1 cellular context compared by ENCODE assay signal in the genomic region with DNA sequence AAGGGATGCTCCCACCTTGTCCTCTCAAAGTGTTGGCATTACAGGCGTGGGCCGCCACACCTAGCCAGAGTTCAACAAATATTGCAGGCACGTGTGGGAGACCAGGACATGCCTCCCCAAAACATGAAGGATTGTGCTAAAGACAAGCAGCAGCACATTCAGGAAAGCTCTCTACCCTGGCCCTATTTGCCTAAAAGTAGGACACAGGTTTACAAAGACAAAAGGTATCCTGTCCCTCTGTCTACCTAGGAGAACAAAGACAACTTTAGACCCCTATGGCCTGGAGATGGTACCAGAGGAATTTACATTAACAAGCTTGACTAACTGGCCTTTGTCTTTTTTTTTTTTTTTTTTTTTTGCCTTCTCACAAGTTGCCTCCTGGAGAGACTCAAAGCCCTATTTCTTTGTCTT.
A peak's percentile ranks its signal among the peaks of the same experiment; 100 is the strongest.
TF ChIP-seq lines count a peak whose summit lies in the region.

No MANE protein-coding gene starts in this region.

TF ChIP-seq in GM23338, 12 proteins besides CTCF, POLR2A, EP300 and RAD21 (continued from another document):
- TF ChIP-seq, protein P1, sequence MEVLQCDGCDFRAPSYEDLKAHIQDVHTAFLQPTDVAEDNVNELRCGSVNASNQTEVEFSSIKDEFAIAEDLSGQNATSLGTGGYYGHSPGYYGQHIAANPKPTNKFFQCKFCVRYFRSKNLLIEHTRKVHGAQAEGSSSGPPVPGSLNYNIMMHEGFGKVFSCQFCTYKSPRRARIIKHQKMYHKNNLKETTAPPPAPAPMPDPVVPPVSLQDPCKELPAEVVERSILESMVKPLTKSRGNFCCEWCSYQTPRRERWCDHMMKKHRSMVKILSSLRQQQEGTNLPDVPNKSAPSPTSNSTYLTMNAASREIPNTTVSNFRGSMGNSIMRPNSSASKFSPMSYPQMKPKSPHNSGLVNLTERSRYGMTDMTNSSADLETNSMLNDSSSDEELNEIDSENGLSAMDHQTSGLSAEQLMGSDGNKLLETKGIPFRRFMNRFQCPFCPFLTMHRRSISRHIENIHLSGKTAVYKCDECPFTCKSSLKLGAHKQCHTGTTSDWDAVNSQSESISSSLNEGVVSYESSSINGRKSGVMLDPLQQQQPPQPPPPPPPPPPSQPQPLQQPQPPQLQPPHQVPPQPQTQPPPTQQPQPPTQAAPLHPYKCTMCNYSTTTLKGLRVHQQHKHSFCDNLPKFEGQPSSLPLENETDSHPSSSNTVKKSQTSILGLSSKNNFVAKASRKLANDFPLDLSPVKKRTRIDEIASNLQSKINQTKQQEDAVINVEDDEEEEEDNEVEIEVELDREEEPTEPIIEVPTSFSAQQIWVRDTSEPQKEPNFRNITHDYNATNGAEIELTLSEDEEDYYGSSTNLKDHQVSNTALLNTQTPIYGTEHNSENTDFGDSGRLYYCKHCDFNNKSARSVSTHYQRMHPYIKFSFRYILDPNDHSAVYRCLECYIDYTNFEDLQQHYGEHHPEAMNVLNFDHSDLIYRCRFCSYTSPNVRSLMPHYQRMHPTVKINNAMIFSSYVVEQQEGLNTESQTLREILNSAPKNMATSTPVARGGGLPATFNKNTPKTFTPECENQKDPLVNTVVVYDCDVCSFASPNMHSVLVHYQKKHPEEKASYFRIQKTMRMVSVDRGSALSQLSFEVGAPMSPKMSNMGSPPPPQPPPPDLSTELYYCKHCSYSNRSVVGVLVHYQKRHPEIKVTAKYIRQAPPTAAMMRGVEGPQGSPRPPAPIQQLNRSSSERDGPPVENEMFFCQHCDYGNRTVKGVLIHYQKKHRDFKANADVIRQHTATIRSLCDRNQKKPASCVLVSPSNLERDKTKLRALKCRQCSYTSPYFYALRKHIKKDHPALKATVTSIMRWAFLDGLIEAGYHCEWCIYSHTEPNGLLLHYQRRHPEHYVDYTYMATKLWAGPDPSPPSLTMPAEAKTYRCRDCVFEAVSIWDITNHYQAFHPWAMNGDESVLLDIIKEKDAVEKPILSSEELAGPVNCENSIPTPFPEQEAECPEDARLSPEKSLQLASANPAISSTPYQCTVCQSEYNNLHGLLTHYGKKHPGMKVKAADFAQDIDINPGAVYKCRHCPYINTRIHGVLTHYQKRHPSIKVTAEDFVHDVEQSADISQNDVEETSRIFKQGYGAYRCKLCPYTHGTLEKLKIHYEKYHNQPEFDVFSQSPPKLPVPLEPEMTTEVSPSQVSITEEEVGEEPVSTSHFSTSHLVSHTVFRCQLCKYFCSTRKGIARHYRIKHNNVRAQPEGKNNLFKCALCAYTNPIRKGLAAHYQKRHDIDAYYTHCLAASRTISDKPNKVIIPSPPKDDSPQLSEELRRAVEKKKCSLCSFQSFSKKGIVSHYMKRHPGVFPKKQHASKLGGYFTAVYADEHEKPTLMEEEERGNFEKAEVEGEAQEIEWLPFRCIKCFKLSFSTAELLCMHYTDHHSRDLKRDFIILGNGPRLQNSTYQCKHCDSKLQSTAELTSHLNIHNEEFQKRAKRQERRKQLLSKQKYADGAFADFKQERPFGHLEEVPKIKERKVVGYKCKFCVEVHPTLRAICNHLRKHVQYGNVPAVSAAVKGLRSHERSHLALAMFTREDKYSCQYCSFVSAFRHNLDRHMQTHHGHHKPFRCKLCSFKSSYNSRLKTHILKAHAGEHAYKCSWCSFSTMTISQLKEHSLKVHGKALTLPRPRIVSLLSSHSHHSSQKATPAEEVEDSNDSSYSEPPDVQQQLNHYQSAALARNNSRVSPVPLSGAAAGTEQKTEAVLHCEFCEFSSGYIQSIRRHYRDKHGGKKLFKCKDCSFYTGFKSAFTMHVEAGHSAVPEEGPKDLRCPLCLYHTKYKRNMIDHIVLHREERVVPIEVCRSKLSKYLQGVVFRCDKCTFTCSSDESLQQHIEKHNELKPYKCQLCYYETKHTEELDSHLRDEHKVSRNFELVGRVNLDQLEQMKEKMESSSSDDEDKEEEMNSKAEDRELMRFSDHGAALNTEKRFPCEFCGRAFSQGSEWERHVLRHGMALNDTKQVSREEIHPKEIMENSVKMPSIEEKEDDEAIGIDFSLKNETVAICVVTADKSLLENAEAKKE (CRISPR knock-in tag; IDR thresholded peaks at IDR 0.05), result peak; percentile 51; the same call in 1 of the 2 replicates
- TF ChIP-seq EZH2 (IDR thresholded peaks at IDR 0.05; ENCODE audit: low read depth, unreplicated experiment), result no peak
TF ChIP-seq in GM23338: peak in this region for 1.
